ENCODE assay signal across 11 cellular contexts in genomic region chr6:31922942-31923341, GRCh38. TPM values are rescaled to one million over a fixed set of nuclear protein-coding genes. Genes with fewer than 3 reads are reported as not detected.
A peak's percentile ranks its signal among the peaks of the same experiment; 100 is the strongest.
DNase-seq lines count a peak whose midpoint lies in the region; ATAC-seq, FAIRE-seq and TF ChIP-seq lines count a peak whose summit lies in the region.
"Had no signal": no experiment of that assay in that cellular context is flagged by ENCODE, and none has a peak within 500 bp of the region (broad histone marks: within the 10 kb centered on the region; RNA-seq: fewer than 3 reads in every experiment).

No MANE protein-coding gene starts in this region.

- peak; percentile 65 for ATAC-seq in stimulated activated naive CD8-positive, alpha-beta T cell treated with anti-CD3 and anti-CD28 coated beads, Interleukin-15, Interleukin-2, amounts not matched to agents 100 U/mL and 50 U/mL, for 24 hours
- ATAC-seq in HG02798 (IDR thresholded peaks at IDR 0.05; ENCODE audit: poor library complexity, unreplicated experiment), result no peak

- no peak overlapping the region for H3K4me3 ChIP-seq in endothelial cell of umbilical vein (replicated peaks in 1 of 3; ENCODE audit: insufficient read depth in 1 of 3, low read depth in 1 of 3, low read length in 3 of 3)
- H3K4me3 ChIP-seq: lung, vagina had no signal

- H3K27ac ChIP-seq in endothelial cell of umbilical vein (ENCODE audit: insufficient read depth, low read depth, low read length), result no peak overlapping the region
- H3K27ac ChIP-seq: RWPE1, vagina had no signal

- CTCF ChIA-PET in endothelial cell of umbilical vein (lab: Charles Lee), result interaction anchor here (0.9 to 1.1 kb wide), 3 partner anchors 30 to 92 kb away, joined by 3 to 4 read pairs (median 3); no protein-coding TSS in a partner anchor

- peak; percentile 15 for DNase-seq in activated naive CD4-positive, alpha-beta T cell treated with Interleukin-2 at 50 U/mL for 16 hours
- DNase-seq in activated naive CD4-positive, alpha-beta T cell (lab: John Stamatoyannopoulos, UW), result no peak
- DNase-seq in NAMALWA (ENCODE audit: low spot score), result peak; percentile 51
- no peak for DNase-seq in endothelial cell of umbilical vein (ENCODE audit: low read depth, low spot score)
- peak; percentile 36 for DNase-seq in stimulated activated naive CD8-positive, alpha-beta T cell treated with anti-CD3 and anti-CD28 coated beads, Interleukin-15, Interleukin-2, amounts not matched to agents 100 U/mL and 50 U/mL, for 24 hours
- DNase-seq in superior temporal gyrus (ENCODE audit: extremely low spot score), result no peak
- DNase-seq in epidermal melanocyte (ENCODE audit: insufficient read length, low spot score), result no peak

- H3K79me2 ChIP-seq in endothelial cell of umbilical vein (ENCODE audit: control insufficient read depth, insufficient read depth, low read length), result no peaks in the 10 kb centered on the region

- H2AFZ ChIP-seq in endothelial cell of umbilical vein (ENCODE audit: low read depth, low read length), result no peak overlapping the region

- dilution Hi-C loops in endothelial cell of umbilical vein (cut with MboI; ENCODE audit: extremely low pct_ligation_motif_present, low sequenced_read_pairs), result no loop called here

- no peak for TF ChIP-seq POLR2A in endothelial cell of umbilical vein (IDR thresholded peaks at IDR 0.05; ENCODE audit: low read depth, low read length)

- no peak overlapping the region for H3K9ac ChIP-seq in endothelial cell of umbilical vein (replicated peaks; ENCODE audit: extremely low read depth, insufficient read depth, low read length)

- no peak overlapping the region for H3K4me2 ChIP-seq in endothelial cell of umbilical vein (ENCODE audit: insufficient read depth, low read length)

- no peaks in the 10 kb centered on the region for H3K9me3 ChIP-seq in endothelial cell of umbilical vein (replicated peaks; ENCODE audit: control insufficient read depth, insufficient read depth, low read length)
- H3K9me3 ChIP-seq: vagina had no signal

- no peaks in the 10 kb centered on the region for H3K36me3 ChIP-seq in endothelial cell of umbilical vein (ENCODE audit: control insufficient read depth in 2 of 2, extremely low read depth in 1 of 2, insufficient read depth in 2 of 2, low read length in 2 of 2)
- H3K36me3 ChIP-seq: vagina had no signal

- BruUV-seq in endothelial cell of umbilical vein (replicated peaks; lab: Mats Ljungman, UMichigan), result no TSS peak

- FAIRE-seq in endothelial cell of umbilical vein (lab: Jason Lieb, UNC), result peak; percentile 47

- H4K20me1 ChIP-seq in endothelial cell of umbilical vein (replicated peaks; ENCODE audit: control insufficient read depth, extremely low read depth, insufficient read depth, low read length), result no peaks in the 10 kb centered on the region

- no peaks in the 10 kb centered on the region for H3K9me1 ChIP-seq in endothelial cell of umbilical vein (replicated peaks; ENCODE audit: control insufficient read depth, extremely low read depth, insufficient read depth, low read length)

- peak in 1 of 2 donors; percentile 5 for TF ChIP-seq CTCF in endothelial cell of umbilical vein (IDR thresholded peaks at IDR 0.05; ENCODE audit: extremely low read depth in 1 of 2, insufficient read depth in 1 of 2, low read depth in 1 of 2, low read length in 2 of 2)

- H3K4me1 ChIP-seq in endothelial cell of umbilical vein (ENCODE audit: control insufficient read depth, extremely low read depth, insufficient read depth, low read length), result no peaks in the 10 kb centered on the region

- intact Hi-C loops in endothelial cell of umbilical vein (cut with micrococcal nuclease), result no loop called here

- POLR2A ChIA-PET in endothelial cell of umbilical vein (lab: Charles Lee), result no interaction called here

- H3K27me3 ChIP-seq in endothelial cell of umbilical vein (ENCODE audit: control insufficient read depth in 2 of 2, insufficient read depth in 2 of 2, low read length in 2 of 2), result peaks cover 5 to 8% of the 10 kb centered on the region in 2 experiments
- H3K27me3 ChIP-seq: vagina had no signal

TF ChIP-seq in endothelial cell of umbilical vein, 7 proteins besides CTCF, POLR2A, EP300 and RAD21:
- TF ChIP-seq JUN (IDR thresholded peaks at IDR 0.05; ENCODE audit: borderline replicate concordance, insufficient read depth, insufficient read length, low read depth) (no peak), EZH2 (IDR thresholded peaks at IDR 0.05; ENCODE audit: borderline replicate concordance, low read depth, low read length, severe bottlenecking) (no peak), FOS (IDR thresholded peaks at IDR 0.05; ENCODE audit: borderline replicate concordance, insufficient read depth, low read length) (no peak), MYC (IDR thresholded peaks at IDR 0.05; ENCODE audit: low read depth, low read length) (no peak), GATA2 (IDR thresholded peaks at IDR 0.05; ENCODE audit: insufficient read depth, insufficient read length, low read depth, low read length) (no peak), POLR2AphosphoS5 (IDR thresholded peaks at IDR 0.05; ENCODE audit: insufficient read depth, low read depth, low read length) (no peak)
- TF ChIP-seq, protein P1, sequence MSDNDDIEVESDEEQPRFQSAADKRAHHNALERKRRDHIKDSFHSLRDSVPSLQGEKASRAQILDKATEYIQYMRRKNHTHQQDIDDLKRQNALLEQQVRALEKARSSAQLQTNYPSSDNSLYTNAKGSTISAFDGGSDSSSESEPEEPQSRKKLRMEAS (IDR thresholded peaks at IDR 0.05; ENCODE audit: insufficient read depth, insufficient read length), result no peak

RNA-seq across cellular contexts. Expression of gene C2, which starts 4.6 kb away (rescaled TPM):
- 0.60 TPM in 1 of 2 replicates, not detected in the other for total RNA-seq in endothelial cell of umbilical vein
- polyA plus RNA-seq in endothelial cell of umbilical vein, result not detected in 2 replicates
- polyA plus RNA-seq in endothelial cell of umbilical vein (2011; cell fraction: cytosol; rRNA removed), result 0.03 TPM in 1 of 2 replicates, not detected in the other
- polyA plus RNA-seq in endothelial cell of umbilical vein (2011; cell fraction: nucleus; rRNA removed), result not detected in 2 replicates
- not detected in 2 replicates for polyA plus RNA-seq in endothelial cell of umbilical vein (2012)
- not detected in 2 replicates for polyA minus RNA-seq in endothelial cell of umbilical vein
- polyA minus RNA-seq in endothelial cell of umbilical vein (2011; cell fraction: cytosol; rRNA and poly(A)+ RNA removed), result not detected
- not detected in 2 replicates for polyA minus RNA-seq in endothelial cell of umbilical vein (2011; cell fraction: nucleus; rRNA and poly(A)+ RNA removed)

RNA-seq across cellular contexts. Expression of gene ZBTB12, which starts 21.1 kb away (rescaled TPM):
- 3.5 and 4.9 TPM in 2 replicates for total RNA-seq in endothelial cell of umbilical vein
- polyA plus RNA-seq in endothelial cell of umbilical vein, result 2.8 and 2.9 TPM in 2 replicates
- polyA plus RNA-seq in endothelial cell of umbilical vein (2011; cell fraction: cytosol; rRNA removed), result 2.3 and 2.7 TPM in 2 replicates
- 1.6 and 1.7 TPM in 2 replicates for polyA plus RNA-seq in endothelial cell of umbilical vein (2011; cell fraction: nucleus; rRNA removed)
- 2.0 and 2.6 TPM in 2 replicates for polyA plus RNA-seq in endothelial cell of umbilical vein (2012)
- polyA minus RNA-seq in endothelial cell of umbilical vein, result 2.2 and 2.5 TPM in 2 replicates
- polyA minus RNA-seq in endothelial cell of umbilical vein (2011; cell fraction: cytosol; rRNA and poly(A)+ RNA removed), result 9.1 TPM
- 1.2 and 1.4 TPM in 2 replicates for polyA minus RNA-seq in endothelial cell of umbilical vein (2011; cell fraction: nucleus; rRNA and poly(A)+ RNA removed)

RNA-seq across cellular contexts. Expression of gene CFB, which starts 23.0 kb away (rescaled TPM):
- 0.51 and 1.5 TPM in 2 replicates for total RNA-seq in endothelial cell of umbilical vein
- 0.87 and 1.0 TPM in 2 replicates for polyA plus RNA-seq in endothelial cell of umbilical vein
- polyA plus RNA-seq in endothelial cell of umbilical vein (2011; cell fraction: cytosol; rRNA removed), result 0.65 and 0.93 TPM in 2 replicates
- 2.5 and 3.9 TPM in 2 replicates for polyA plus RNA-seq in endothelial cell of umbilical vein (2011; cell fraction: nucleus; rRNA removed)
- 1.1 and 1.8 TPM in 2 replicates for polyA plus RNA-seq in endothelial cell of umbilical vein (2012)
- 0.32 and 2.3 TPM in 2 replicates for polyA minus RNA-seq in endothelial cell of umbilical vein
- polyA minus RNA-seq in endothelial cell of umbilical vein (2011; cell fraction: cytosol; rRNA and poly(A)+ RNA removed), result 30.2 TPM
- 1.3 and 1.9 TPM in 2 replicates for polyA minus RNA-seq in endothelial cell of umbilical vein (2011; cell fraction: nucleus; rRNA and poly(A)+ RNA removed)

RNA-seq across cellular contexts. Expression of gene EHMT2, which starts 25.4 kb away (rescaled TPM):
- total RNA-seq in endothelial cell of umbilical vein, result 53.7 and 54.3 TPM in 2 replicates
- polyA plus RNA-seq in endothelial cell of umbilical vein, result 53.3 and 56.4 TPM in 2 replicates
- polyA plus RNA-seq in endothelial cell of umbilical vein (2011; cell fraction: cytosol; rRNA removed), result 44.1 and 44.3 TPM in 2 replicates
- 136 and 153 TPM in 2 replicates for polyA plus RNA-seq in endothelial cell of umbilical vein (2011; cell fraction: nucleus; rRNA removed)
- polyA plus RNA-seq in endothelial cell of umbilical vein (2012), result 35.4 and 38.2 TPM in 2 replicates
- polyA minus RNA-seq in endothelial cell of umbilical vein, result 60.5 and 73.6 TPM in 2 replicates
- 36.8 TPM for polyA minus RNA-seq in endothelial cell of umbilical vein (2011; cell fraction: cytosol; rRNA and poly(A)+ RNA removed)
- 23.7 and 36.3 TPM in 2 replicates for polyA minus RNA-seq in endothelial cell of umbilical vein (2011; cell fraction: nucleus; rRNA and poly(A)+ RNA removed)

RNA-seq across cellular contexts. Expression of gene NELFE, which starts 35.8 kb away (rescaled TPM):
- 68.5 and 71.3 TPM in 2 replicates for total RNA-seq in endothelial cell of umbilical vein
- 50.5 and 55.8 TPM in 2 replicates for polyA plus RNA-seq in endothelial cell of umbilical vein
- polyA plus RNA-seq in endothelial cell of umbilical vein (2011; cell fraction: cytosol; rRNA removed), result 68.1 and 70.0 TPM in 2 replicates
- polyA plus RNA-seq in endothelial cell of umbilical vein (2011; cell fraction: nucleus; rRNA removed), result 58.9 and 64.2 TPM in 2 replicates
- polyA plus RNA-seq in endothelial cell of umbilical vein (2012), result 67.3 and 70.4 TPM in 2 replicates
- 25.4 and 33.6 TPM in 2 replicates for polyA minus RNA-seq in endothelial cell of umbilical vein
- polyA minus RNA-seq in endothelial cell of umbilical vein (2011; cell fraction: cytosol; rRNA and poly(A)+ RNA removed), result 46.8 TPM
- 13.7 and 16.6 TPM in 2 replicates for polyA minus RNA-seq in endothelial cell of umbilical vein (2011; cell fraction: nucleus; rRNA and poly(A)+ RNA removed)

Comparison
In these comparisons a context has a peak if more than half of its experiments do, and no peak if none do; other contexts are left out.
1. DNase-seq: peak in activated naive CD4-positive, alpha-beta T cell treated with Interleukin-2 at 50 U/mL for 16 hours (single experiment), NAMALWA (single experiment) and stimulated activated naive CD8-positive, alpha-beta T cell treated with anti-CD3 and anti-CD28 coated beads, Interleukin-15, Interleukin-2, amounts not matched to agents 100 U/mL and 50 U/mL, for 24 hours (single experiment); none in activated naive CD4-positive, alpha-beta T cell (0 of 4), endothelial cell of umbilical vein (single experiment), superior temporal gyrus (single experiment) and epidermal melanocyte (single experiment).